Comparison of ENCODE assay signal across 9 cellular contexts in the genomic region with DNA sequence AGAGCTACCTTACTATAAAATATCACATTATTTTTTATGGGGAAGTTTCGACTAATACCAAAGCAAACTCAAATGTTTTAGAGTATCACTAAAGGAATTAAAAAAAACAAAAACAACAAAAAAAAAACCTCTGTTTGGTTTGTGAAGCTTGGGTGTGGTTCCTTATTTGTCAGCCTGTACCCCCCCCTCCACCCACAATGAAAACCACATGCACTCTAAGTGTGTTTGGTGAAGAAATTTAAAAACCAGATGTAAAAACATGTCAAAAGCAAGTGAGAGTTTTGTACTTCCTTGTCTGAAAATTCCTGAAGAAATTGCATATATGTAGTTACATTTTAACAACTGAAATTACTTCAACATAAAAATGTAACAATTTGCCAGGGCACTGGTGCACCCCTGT. TPM values are rescaled to one million over a fixed set of nuclear protein-coding genes. Genes with fewer than 3 reads are reported as not detected.
DNase-seq lines count a peak whose midpoint lies in the region; ATAC-seq and TF ChIP-seq lines count a peak whose summit lies in the region.
"Had no signal": no experiment of that assay in that cellular context is flagged by ENCODE, and none has a peak within 500 bp of the region (broad histone marks: within the 10 kb centered on the region; RNA-seq: fewer than 3 reads in every experiment).

No MANE protein-coding gene starts in this region.

- TF ChIP-seq CTCF in CD8-positive, alpha-beta T cell (IDR thresholded peaks at IDR 0.05), result no peak
- no peak for TF ChIP-seq CTCF in OCI-LY1 (IDR thresholded peaks at IDR 0.05; ENCODE audit: low read length)
- TF ChIP-seq CTCF in brain (conservative IDR thresholded peaks at IDR 0.05), result no peak
- no peak for TF ChIP-seq CTCF in A673 (conservative IDR thresholded peaks at IDR 0.05; ENCODE audit: low read depth, low read length)

- H3K14ac ChIP-seq in trophoblast cell (ENCODE audit: low read length), result no peak overlapping the region

- H3K36me3 Mint-ChIP-seq in CD8-positive, alpha-beta T cell, result peaks cover 50% of the 10 kb centered on the region
- H3K36me3 Mint-ChIP-seq in brain, result peaks cover 41% of the 10 kb centered on the region

- peak overlapping the region; percentile 94 for H3K27ac ChIP-seq in CD8-positive, alpha-beta T cell (ENCODE audit: low read depth, low read length)
- H3K27ac ChIP-seq in OCI-LY1 (ENCODE audit: low read depth, low read length, poor library complexity, severe bottlenecking) (peak overlapping the region; percentile 19), trophoblast cell (ENCODE audit: low read depth, low read length) (no peak overlapping the region), A673 (ENCODE audit: low read depth, low read length, poor library complexity, severe bottlenecking) (no peak overlapping the region)

- no peak overlapping the region for H2BK120ac ChIP-seq in trophoblast cell (ENCODE audit: insufficient read depth, low read length, poor library complexity)

- no peaks in the 10 kb centered on the region for H3K27me3 ChIP-seq in CD8-positive, alpha-beta T cell (ENCODE audit: insufficient read depth, low read length)
- H3K27me3 ChIP-seq in OCI-LY1 (ENCODE audit: insufficient read depth, low read length) (no peaks in the 10 kb centered on the region), trophoblast cell (ENCODE audit: insufficient read depth, low read length) (no peaks in the 10 kb centered on the region), A673 (replicated peaks; ENCODE audit: insufficient read depth, low read depth, low read length, poor library complexity) (no peaks in the 10 kb centered on the region)

- H4K91ac ChIP-seq in trophoblast cell (ENCODE audit: low read depth, low read length), result no peak overlapping the region

- no peak overlapping the region for H2BK12ac ChIP-seq in trophoblast cell (ENCODE audit: low read length)

- no TSS peak for BruUV-seq in A673 (replicated peaks; lab: Mats Ljungman, UMichigan)

- no peaks in the 10 kb centered on the region for H4K20me1 ChIP-seq in OCI-LY1 (ENCODE audit: insufficient read depth, low read length)

- H3K27me3 Mint-ChIP-seq in CD8-positive, alpha-beta T cell (ENCODE audit: low read depth), result no peaks in the 10 kb centered on the region
- H3K27me3 Mint-ChIP-seq in brain, result peaks cover 13% of the 10 kb centered on the region

- no peak overlapping the region for H2AK5ac ChIP-seq in trophoblast cell (ENCODE audit: low read length)

- no peak overlapping the region for H4K12ac ChIP-seq in trophoblast cell (ENCODE audit: low read depth, low read length)

- CTCF ChIA-PET in CD8-positive, alpha-beta T cell (lab: Charles Lee), result interaction anchor here (1.0 to 1.6 kb wide), 3 partner anchors 23 to 49 kb away, joined by 3 to 8 read pairs (median 7); no protein-coding TSS in a partner anchor
- CTCF ChIA-PET in A673 (lab: Charles Lee), result no interaction called here

- no CpG with 5 or more reads among the region's 1 CpG for WGBS in trophoblast cell (ENCODE audit: extremely low coverage, insufficient coverage, insufficient read length)

- H2BK5ac ChIP-seq in trophoblast cell (ENCODE audit: low read depth, low read length, poor library complexity), result no peak overlapping the region

- H3F3A ChIP-seq in OCI-LY1 (ENCODE audit: insufficient read depth, low read length), result no peaks in the 10 kb centered on the region

- peak overlapping the region; percentile 90 for H3K4me3 Mint-ChIP-seq in CD8-positive, alpha-beta T cell
- peak overlapping the region; percentile 70 to 88 (median 74) for H3K4me3 Mint-ChIP-seq in brain

- peaks cover 73% of the 10 kb centered on the region for H3K4me1 Mint-ChIP-seq in CD8-positive, alpha-beta T cell (ENCODE audit: low read depth)
- H3K4me1 Mint-ChIP-seq in brain, result peaks cover 49% of the 10 kb centered on the region

- peaks cover 9% of the 10 kb centered on the region for H3K79me1 ChIP-seq in trophoblast cell (ENCODE audit: low read length)

- peak overlapping the region; percentile 31 for H3K4me2 ChIP-seq in OCI-LY1 (ENCODE audit: low read length)
- H3K4me2 ChIP-seq in trophoblast cell (ENCODE audit: low read length), result no peak overlapping the region

- no peak overlapping the region for H3K4ac ChIP-seq in trophoblast cell (ENCODE audit: low read depth, low read length)

- no peak overlapping the region for H4K8ac ChIP-seq in trophoblast cell (ENCODE audit: low read depth, low read length)

- H2AFZ ChIP-seq in OCI-LY1 (ENCODE audit: low read length) (no peak overlapping the region), trophoblast cell (ENCODE audit: insufficient read depth, low read length, poor library complexity) (no peak overlapping the region)

- peak overlapping the region; percentile 12; the same call in 1 of the 2 replicates for H3K9ac ChIP-seq in OCI-LY1 (ENCODE audit: low read length)
- peak overlapping the region; percentile 18 for H3K9ac ChIP-seq in trophoblast cell (ENCODE audit: low read length)

- peak; percentile 24 for ATAC-seq in CD8-positive, alpha-beta T cell
- no peak for ATAC-seq in GM19397 (IDR thresholded peaks at IDR 0.05; ENCODE audit: unreplicated experiment)
- ATAC-seq in HG02642 (IDR thresholded peaks at IDR 0.05; ENCODE audit: poor library complexity, unreplicated experiment), result no peak

- POLR2A ChIA-PET in CD8-positive, alpha-beta T cell (lab: Charles Lee), result interaction anchor here (0.7 to 6.9 kb wide), 10 partner anchors 10 to 121 kb away, joined by 3 to 141 read pairs (median 4); a partner anchor contains a TSS
- POLR2A ChIA-PET in A673 (lab: Charles Lee; ENCODE audit: low non-redundant PET), result no interaction called here

- H3K27ac Mint-ChIP-seq in CD8-positive, alpha-beta T cell, result peak overlapping the region; percentile 97
- peak overlapping the region in 3 of 5 experiments; percentile 34 to 79 (median 68) for H3K27ac Mint-ChIP-seq in brain

- H3K36me3 ChIP-seq in CD8-positive, alpha-beta T cell (ENCODE audit: insufficient read depth, low read length), result peaks cover 11% of the 10 kb centered on the region
- H3K36me3 ChIP-seq in OCI-LY1 (ENCODE audit: insufficient read depth, low read length) (peaks cover 39% of the 10 kb centered on the region), trophoblast cell (ENCODE audit: control insufficient read depth in 1 of 2, insufficient read depth in 2 of 2, low read length in 2 of 2) (peaks cover 5 to 6% of the 10 kb centered on the region in 2 experiments), A673 (ENCODE audit: insufficient read depth, low read length, poor library complexity, severe bottlenecking) (peaks cover 11% of the 10 kb centered on the region)

- H3K18ac ChIP-seq in trophoblast cell (ENCODE audit: low read length), result no peak overlapping the region

- H3K9me3 Mint-ChIP-seq in CD8-positive, alpha-beta T cell, result no peaks in the 10 kb centered on the region
- H3K9me3 Mint-ChIP-seq in brain, result peaks cover 0 to 3% (median 0%) of the 10 kb centered on the region in 5 experiments

- intact Hi-C loops in CD8-positive, alpha-beta T cell (cut with DNase I, micrococcal nuclease), result loop anchor here in 1 of 2 experiments (1.0 to 5.0 kb wide), 2 partner anchors 37 to 50 kb away; a partner anchor contains a TSS
- intact Hi-C loops in A673 (cut with micrococcal nuclease; ENCODE audit: unreplicated experiment), result loop anchor here (10.0 kb wide), 1 partner anchor 99 kb away; a partner anchor contains a TSS

- peak; percentile 26 to 84 (median 61) for DNase-seq in CD8-positive, alpha-beta T cell
- DNase-seq in trophoblast cell (no peak), SHP77 (lab: John Stamatoyannopoulos, UW) (no peak), A673 (ENCODE audit: low spot score) (no peak)
- DNase-seq: SW 1271 had no signal

- H3K9me2 ChIP-seq in OCI-LY1 (ENCODE audit: low read depth, low read length), result no peaks in the 10 kb centered on the region

- peaks cover 61% of the 10 kb centered on the region for H3K4me1 ChIP-seq in CD8-positive, alpha-beta T cell (ENCODE audit: insufficient read depth, low read length)
- H3K4me1 ChIP-seq in OCI-LY1 (ENCODE audit: insufficient read depth, low read length, severe bottlenecking), result peaks cover 37% of the 10 kb centered on the region
- H3K4me1 ChIP-seq in trophoblast cell (ENCODE audit: control insufficient read depth in 1 of 2, insufficient read depth in 2 of 2, low read length in 2 of 2), result peaks cover 0 to 7% of the 10 kb centered on the region in 2 experiments
- H3K4me1 ChIP-seq in A673 (ENCODE audit: insufficient read depth, low read length, poor library complexity, severe bottlenecking), result peaks cover 5% of the 10 kb centered on the region

- no peaks in the 10 kb centered on the region for H3K9me3 ChIP-seq in CD8-positive, alpha-beta T cell (ENCODE audit: low read length)
- no peaks in the 10 kb centered on the region for H3K9me3 ChIP-seq in OCI-LY1 (ENCODE audit: low read length)
- peaks cover 3% of the 10 kb centered on the region for H3K9me3 ChIP-seq in trophoblast cell (ENCODE audit: insufficient read depth, low read depth, low read length)
- H3K9me3 ChIP-seq in A673 (ENCODE audit: low read depth, low read length, poor library complexity, severe bottlenecking), result no peaks in the 10 kb centered on the region

- no peak overlapping the region for H3K23ac ChIP-seq in trophoblast cell (ENCODE audit: low read length)

- H3K79me2 ChIP-seq in OCI-LY1 (ENCODE audit: insufficient read depth, low read length) (peaks cover 39% of the 10 kb centered on the region), trophoblast cell (ENCODE audit: control insufficient read depth, insufficient read depth, low read length, poor library complexity) (peaks cover 11% of the 10 kb centered on the region)

- peak overlapping the region; percentile 82 for H3K4me3 ChIP-seq in CD8-positive, alpha-beta T cell (ENCODE audit: low read depth, low read length)
- H3K4me3 ChIP-seq in OCI-LY1 (ENCODE audit: low read depth, low read length, poor library complexity, severe bottlenecking) (peak overlapping the region; percentile 19), trophoblast cell (ENCODE audit: low read depth, low read length) (no peak overlapping the region), A673 (ENCODE audit: low read depth, low read length, poor library complexity, severe bottlenecking) (no peak overlapping the region)

RNA-seq across cellular contexts. Expression of a gene that starts 3.1 kb away (rescaled TPM):
- total RNA-seq in CD8-positive, alpha-beta T cell, result 10 to 100 TPM; 37.6 to 38.7 TPM
- polyA plus RNA-seq in brain (ENCODE audit: insufficient read depth, low read depth, low replicate concordance), result 39.2 TPM
- 18.7 and 19.4 TPM in 2 replicates for polyA plus RNA-seq in trophoblast cell (2013)
- total RNA-seq in A673 (2021), result 21.2 and 24.2 TPM in 2 replicates

RNA-seq across cellular contexts. Expression of a gene that starts 49.9 kb away (rescaled TPM):
- 100 to 1,000 TPM; 620 to 627 TPM for total RNA-seq in CD8-positive, alpha-beta T cell
- polyA plus RNA-seq in brain (ENCODE audit: insufficient read depth, low read depth, low replicate concordance), result 187 TPM
- polyA plus RNA-seq in trophoblast cell (2013), result 254 and 259 TPM in 2 replicates
- total RNA-seq in A673 (2021), result 623 and 682 TPM in 2 replicates

Comparison
In these comparisons a context has a peak if more than half of its experiments do, and no peak if none do; other contexts are left out.
1. DNase-seq: peak in CD8-positive, alpha-beta T cell (7 of 7); none in trophoblast cell (0 of 2), SHP77 (0 of 2) and A673 (single experiment).
2. H3K27ac ChIP-seq: peak in CD8-positive, alpha-beta T cell (single experiment) and OCI-LY1 (single experiment); none in trophoblast cell (single experiment) and A673 (single experiment).
3. H3K4me3 ChIP-seq: peak in CD8-positive, alpha-beta T cell (single experiment) and OCI-LY1 (single experiment); none in trophoblast cell (single experiment) and A673 (single experiment).